Comparison of ENCODE assay signal across 21 cellular contexts in the genomic region with DNA sequence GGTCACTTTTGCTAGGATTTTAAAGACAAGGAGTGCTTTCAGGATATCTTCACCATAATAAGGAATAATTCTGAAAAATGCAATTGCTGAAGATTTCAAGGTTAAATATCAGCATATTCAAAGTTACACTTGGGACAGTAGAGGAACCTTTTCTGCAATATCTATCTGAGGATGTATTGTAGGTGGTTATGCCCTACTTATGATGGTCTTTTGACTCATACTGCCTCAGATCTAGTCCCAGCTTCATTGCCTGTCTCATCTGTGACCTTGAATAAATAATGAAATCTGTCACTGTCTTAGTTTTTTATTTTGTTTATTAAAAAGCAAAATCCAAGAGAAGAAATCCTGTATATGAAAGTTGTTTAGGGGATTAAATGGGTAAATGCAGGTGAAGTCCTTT.
"Had no signal": no experiment of that assay in that cellular context is flagged by ENCODE, and none has a peak within 500 bp of the region (broad histone marks: within the 10 kb centered on the region; RNA-seq: fewer than 3 reads in every experiment).

No MANE protein-coding gene starts in this region.

- FAIRE-seq: colon, frontal cortex, keratinocyte had no signal

- H3K4me1 Mint-ChIP-seq: nephron progenitor cell had no signal

- DNase-seq: dorsolateral prefrontal cortex; effector CD4-positive, alpha-beta T cell; left ventricle myocardium superior; lower lobe of right lung; mucosa of descending colon; naive thymus-derived CD4-positive, alpha-beta T cell; nephron progenitor cell; nucleus accumbens; stimulated activated CD4-positive, alpha-beta T cell treated with anti-CD3 and anti-CD28 coated beads, Interleukin-2, amount 100 ng/mL, for 24 hours; stimulated activated CD4-positive, alpha-beta T cell treated with anti-CD3 and anti-CD28 coated beads, Interleukin-4, amount 100 ng/mL, for 24 hours; stimulated activated naive CD4-positive, alpha-beta T cell; stimulated activated naive CD8-positive, alpha-beta T cell treated with anti-CD3 and anti-CD28 coated beads, Interleukin-15, amount 100 ng/mL, for 72 hours; thyroid gland; trophoblast cell had no signal

- H3K4me1 ChIP-seq: prostate gland had no signal

- H3K4me3 ChIP-seq: dorsolateral prefrontal cortex, lower lobe of right lung, mucosa of descending colon, prostate gland, right atrium auricular region, smooth muscle cell, thyroid gland had no signal

- H3K27ac ChIP-seq: dorsolateral prefrontal cortex, lower lobe of right lung, prostate gland, right atrium auricular region, thyroid gland had no signal

- H3K36me3 ChIP-seq: lower lobe of right lung, prostate gland, right atrium auricular region, thyroid gland had no signal

- H3K27ac Mint-ChIP-seq: naive thymus-derived CD4-positive, alpha-beta T cell; nephron progenitor cell; stimulated activated naive CD8-positive, alpha-beta T cell treated with anti-CD3 and anti-CD28 coated beads, Interleukin-15, amount 100 ng/mL, for 72 hours had no signal

- ATAC-seq: left ventricle myocardium superior; lower lobe of right lung; mucosa of descending colon; naive thymus-derived CD4-positive, alpha-beta T cell; sciatic nerve; stimulated activated naive CD8-positive, alpha-beta T cell treated with anti-CD3 and anti-CD28 coated beads, Interleukin-15, amount 100 ng/mL, for 72 hours had no signal

- H3K27me3 ChIP-seq: thyroid gland had no signal

- H3K9me3 ChIP-seq: lower lobe of right lung, mucosa of descending colon, prostate gland, right atrium auricular region, thyroid gland had no signal

- H3K4me3 Mint-ChIP-seq: naive thymus-derived CD4-positive, alpha-beta T cell; nephron progenitor cell; stimulated activated naive CD8-positive, alpha-beta T cell treated with anti-CD3 and anti-CD28 coated beads, Interleukin-15, amount 100 ng/mL, for 72 hours had no signal
